In the genomic region with DNA sequence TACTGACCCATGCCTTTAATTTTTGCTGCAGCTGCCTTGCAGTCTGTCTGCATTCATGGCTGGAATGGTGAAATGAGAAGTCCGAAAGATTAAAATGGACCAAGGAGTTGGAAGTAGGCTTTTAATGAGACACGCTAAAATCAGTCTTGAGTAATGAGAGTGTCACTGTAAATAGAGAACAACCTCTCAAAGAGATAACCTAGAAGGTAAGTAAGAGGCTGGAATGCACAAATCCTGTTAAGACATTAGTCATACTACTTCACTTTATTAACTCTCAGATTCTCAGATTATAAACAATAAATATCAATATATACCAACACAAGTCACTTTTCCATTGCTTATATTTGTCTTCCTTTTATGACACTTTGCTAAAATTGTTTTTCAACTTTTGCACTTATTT, we compare ENCODE assay signal across 29 cellular contexts.
"Had no signal": no experiment of that assay in that cellular context is flagged by ENCODE, and none has a peak within 500 bp of the region (broad histone marks: within the 10 kb centered on the region; RNA-seq: fewer than 3 reads in every experiment).

No MANE protein-coding gene starts in this region.

- H3K9me3 Mint-ChIP-seq: dendritic cell treated with granulocyte-macrophage colony-stimulating factor and Interleukin-4, amounts not matched to agents 40 ng/mL and 50 ng/mL, for 4 days; endodermal cell had no signal

- H3K4me1 ChIP-seq: colonic mucosa, esophagus muscularis mucosa, esophagus squamous epithelium, foreskin keratinocyte, gastrocnemius medialis, gastroesophageal sphincter, heart left ventricle, heart right ventricle had no signal

- H3K4me3 ChIP-seq: colonic mucosa, coronary artery, dorsolateral prefrontal cortex, esophagus muscularis mucosa, esophagus squamous epithelium, gastrocnemius medialis, gastroesophageal sphincter, heart left ventricle, heart right ventricle, hepatocyte had no signal

- DNase-seq: colonic mucosa; cortex of kidney; dermis blood vessel endothelial cell; dorsolateral prefrontal cortex; effector CD4-positive, alpha-beta T cell; effector CD8-positive, alpha-beta T cell; effector memory CD4-positive, alpha-beta T cell; effector memory CD8-positive, alpha-beta T cell; endodermal cell; erythroblast; esophagus squamous epithelium; foreskin fibroblast; foreskin keratinocyte; foreskin melanocyte; gastrocnemius medialis; glutamatergic neuron; head of caudate nucleus; heart left ventricle; heart right ventricle had no signal

- H3K27ac Mint-ChIP-seq: dendritic cell treated with granulocyte-macrophage colony-stimulating factor and Interleukin-4, amounts not matched to agents 40 ng/mL and 50 ng/mL, for 4 days; effector memory CD8-positive, alpha-beta T cell; endodermal cell had no signal

- H3K27ac ChIP-seq: colonic mucosa, coronary artery, dorsolateral prefrontal cortex, epithelial cell of prostate, esophagus muscularis mucosa, esophagus squamous epithelium, foreskin keratinocyte, gastrocnemius medialis, gastroesophageal sphincter, heart left ventricle, heart right ventricle, hepatocyte had no signal

- H3K27me3 Mint-ChIP-seq: dendritic cell treated with granulocyte-macrophage colony-stimulating factor and Interleukin-4, amounts not matched to agents 40 ng/mL and 50 ng/mL, for 4 days; effector memory CD8-positive, alpha-beta T cell had no signal

- H3K4me2 ChIP-seq: hepatocyte had no signal

- H3K79me2 ChIP-seq: hepatocyte had no signal

- H3K4me3 Mint-ChIP-seq: dendritic cell treated with granulocyte-macrophage colony-stimulating factor and Interleukin-4, amounts not matched to agents 40 ng/mL and 50 ng/mL, for 4 days; effector memory CD8-positive, alpha-beta T cell; endodermal cell had no signal

- H3K36me3 ChIP-seq: colonic mucosa, esophagus muscularis mucosa, esophagus squamous epithelium, gastrocnemius medialis, gastroesophageal sphincter, heart left ventricle, heart right ventricle had no signal

- H2AFZ ChIP-seq: hepatocyte had no signal

- FAIRE-seq: endometrium, endothelial cell of umbilical vein, frontal cortex had no signal

- H3K9me3 ChIP-seq: colonic mucosa, esophagus muscularis mucosa, esophagus squamous epithelium, gastrocnemius medialis, gastroesophageal sphincter, heart left ventricle, heart right ventricle had no signal

- ATAC-seq: effector memory CD8-positive, alpha-beta T cell; esophagus mucosa; foreskin keratinocyte; gastrocnemius medialis; gastroesophageal sphincter; heart left ventricle; heart right ventricle had no signal

- H3K4me1 Mint-ChIP-seq: endodermal cell had no signal

- H3K27me3 ChIP-seq: colonic mucosa, dorsolateral prefrontal cortex, esophagus muscularis mucosa, esophagus squamous epithelium, foreskin keratinocyte, gastrocnemius medialis, gastroesophageal sphincter, heart left ventricle, heart right ventricle, hepatocyte had no signal
